ENCODE assay signal across 1 cellular context in the genomic region with DNA sequence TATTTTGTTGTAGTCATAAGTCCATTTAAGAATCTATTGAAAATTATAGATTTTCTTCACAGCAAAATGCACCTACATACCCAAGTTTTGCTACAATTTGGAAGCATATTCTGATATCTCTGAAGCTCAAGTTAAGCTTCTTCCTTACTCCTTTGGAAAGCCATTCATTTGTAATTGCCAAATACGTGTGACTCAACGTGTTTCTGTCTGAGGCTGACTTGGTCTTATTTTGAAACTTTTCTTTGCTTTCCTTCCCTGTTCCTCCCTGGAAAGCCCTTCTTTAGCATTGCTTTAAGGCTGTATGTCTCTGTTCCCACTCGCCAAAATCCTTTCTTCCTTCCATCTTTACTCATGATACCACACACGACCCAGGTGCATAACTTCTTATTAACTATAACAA.
TF ChIP-seq lines count a peak whose summit lies in the region.

No MANE protein-coding gene starts in this region.

TF ChIP-seq in GM23338, 12 proteins besides CTCF, POLR2A, EP300 and RAD21 (continued from another document):
- TF ChIP-seq, protein P1, sequence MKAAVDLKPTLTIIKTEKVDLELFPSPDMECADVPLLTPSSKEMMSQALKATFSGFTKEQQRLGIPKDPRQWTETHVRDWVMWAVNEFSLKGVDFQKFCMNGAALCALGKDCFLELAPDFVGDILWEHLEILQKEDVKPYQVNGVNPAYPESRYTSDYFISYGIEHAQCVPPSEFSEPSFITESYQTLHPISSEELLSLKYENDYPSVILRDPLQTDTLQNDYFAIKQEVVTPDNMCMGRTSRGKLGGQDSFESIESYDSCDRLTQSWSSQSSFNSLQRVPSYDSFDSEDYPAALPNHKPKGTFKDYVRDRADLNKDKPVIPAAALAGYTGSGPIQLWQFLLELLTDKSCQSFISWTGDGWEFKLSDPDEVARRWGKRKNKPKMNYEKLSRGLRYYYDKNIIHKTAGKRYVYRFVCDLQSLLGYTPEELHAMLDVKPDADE (IDR thresholded peaks at IDR 0.05): no peak
- TF ChIP-seq, protein P2, sequence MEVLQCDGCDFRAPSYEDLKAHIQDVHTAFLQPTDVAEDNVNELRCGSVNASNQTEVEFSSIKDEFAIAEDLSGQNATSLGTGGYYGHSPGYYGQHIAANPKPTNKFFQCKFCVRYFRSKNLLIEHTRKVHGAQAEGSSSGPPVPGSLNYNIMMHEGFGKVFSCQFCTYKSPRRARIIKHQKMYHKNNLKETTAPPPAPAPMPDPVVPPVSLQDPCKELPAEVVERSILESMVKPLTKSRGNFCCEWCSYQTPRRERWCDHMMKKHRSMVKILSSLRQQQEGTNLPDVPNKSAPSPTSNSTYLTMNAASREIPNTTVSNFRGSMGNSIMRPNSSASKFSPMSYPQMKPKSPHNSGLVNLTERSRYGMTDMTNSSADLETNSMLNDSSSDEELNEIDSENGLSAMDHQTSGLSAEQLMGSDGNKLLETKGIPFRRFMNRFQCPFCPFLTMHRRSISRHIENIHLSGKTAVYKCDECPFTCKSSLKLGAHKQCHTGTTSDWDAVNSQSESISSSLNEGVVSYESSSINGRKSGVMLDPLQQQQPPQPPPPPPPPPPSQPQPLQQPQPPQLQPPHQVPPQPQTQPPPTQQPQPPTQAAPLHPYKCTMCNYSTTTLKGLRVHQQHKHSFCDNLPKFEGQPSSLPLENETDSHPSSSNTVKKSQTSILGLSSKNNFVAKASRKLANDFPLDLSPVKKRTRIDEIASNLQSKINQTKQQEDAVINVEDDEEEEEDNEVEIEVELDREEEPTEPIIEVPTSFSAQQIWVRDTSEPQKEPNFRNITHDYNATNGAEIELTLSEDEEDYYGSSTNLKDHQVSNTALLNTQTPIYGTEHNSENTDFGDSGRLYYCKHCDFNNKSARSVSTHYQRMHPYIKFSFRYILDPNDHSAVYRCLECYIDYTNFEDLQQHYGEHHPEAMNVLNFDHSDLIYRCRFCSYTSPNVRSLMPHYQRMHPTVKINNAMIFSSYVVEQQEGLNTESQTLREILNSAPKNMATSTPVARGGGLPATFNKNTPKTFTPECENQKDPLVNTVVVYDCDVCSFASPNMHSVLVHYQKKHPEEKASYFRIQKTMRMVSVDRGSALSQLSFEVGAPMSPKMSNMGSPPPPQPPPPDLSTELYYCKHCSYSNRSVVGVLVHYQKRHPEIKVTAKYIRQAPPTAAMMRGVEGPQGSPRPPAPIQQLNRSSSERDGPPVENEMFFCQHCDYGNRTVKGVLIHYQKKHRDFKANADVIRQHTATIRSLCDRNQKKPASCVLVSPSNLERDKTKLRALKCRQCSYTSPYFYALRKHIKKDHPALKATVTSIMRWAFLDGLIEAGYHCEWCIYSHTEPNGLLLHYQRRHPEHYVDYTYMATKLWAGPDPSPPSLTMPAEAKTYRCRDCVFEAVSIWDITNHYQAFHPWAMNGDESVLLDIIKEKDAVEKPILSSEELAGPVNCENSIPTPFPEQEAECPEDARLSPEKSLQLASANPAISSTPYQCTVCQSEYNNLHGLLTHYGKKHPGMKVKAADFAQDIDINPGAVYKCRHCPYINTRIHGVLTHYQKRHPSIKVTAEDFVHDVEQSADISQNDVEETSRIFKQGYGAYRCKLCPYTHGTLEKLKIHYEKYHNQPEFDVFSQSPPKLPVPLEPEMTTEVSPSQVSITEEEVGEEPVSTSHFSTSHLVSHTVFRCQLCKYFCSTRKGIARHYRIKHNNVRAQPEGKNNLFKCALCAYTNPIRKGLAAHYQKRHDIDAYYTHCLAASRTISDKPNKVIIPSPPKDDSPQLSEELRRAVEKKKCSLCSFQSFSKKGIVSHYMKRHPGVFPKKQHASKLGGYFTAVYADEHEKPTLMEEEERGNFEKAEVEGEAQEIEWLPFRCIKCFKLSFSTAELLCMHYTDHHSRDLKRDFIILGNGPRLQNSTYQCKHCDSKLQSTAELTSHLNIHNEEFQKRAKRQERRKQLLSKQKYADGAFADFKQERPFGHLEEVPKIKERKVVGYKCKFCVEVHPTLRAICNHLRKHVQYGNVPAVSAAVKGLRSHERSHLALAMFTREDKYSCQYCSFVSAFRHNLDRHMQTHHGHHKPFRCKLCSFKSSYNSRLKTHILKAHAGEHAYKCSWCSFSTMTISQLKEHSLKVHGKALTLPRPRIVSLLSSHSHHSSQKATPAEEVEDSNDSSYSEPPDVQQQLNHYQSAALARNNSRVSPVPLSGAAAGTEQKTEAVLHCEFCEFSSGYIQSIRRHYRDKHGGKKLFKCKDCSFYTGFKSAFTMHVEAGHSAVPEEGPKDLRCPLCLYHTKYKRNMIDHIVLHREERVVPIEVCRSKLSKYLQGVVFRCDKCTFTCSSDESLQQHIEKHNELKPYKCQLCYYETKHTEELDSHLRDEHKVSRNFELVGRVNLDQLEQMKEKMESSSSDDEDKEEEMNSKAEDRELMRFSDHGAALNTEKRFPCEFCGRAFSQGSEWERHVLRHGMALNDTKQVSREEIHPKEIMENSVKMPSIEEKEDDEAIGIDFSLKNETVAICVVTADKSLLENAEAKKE (CRISPR knock-in tag; IDR thresholded peaks at IDR 0.05): no peak
- no peak for TF ChIP-seq STAT1 (IDR thresholded peaks at IDR 0.05; ENCODE audit: unreplicated experiment)
- TF ChIP-seq POLR2AphosphoS5 (IDR thresholded peaks at IDR 0.05; ENCODE audit: low read depth): no peak
- TF ChIP-seq EZH2 (IDR thresholded peaks at IDR 0.05; ENCODE audit: low read depth, unreplicated experiment): no peak
- TF ChIP-seq NANOG (IDR thresholded peaks at IDR 0.05; ENCODE audit: borderline replicate concordance): no peak
TF ChIP-seq in GM23338: peak in this region for 0.
